Comparison of ENCODE assay signal across 6 cellular contexts in genomic region chr7:38947541-38947940, GRCh38. TPM values are rescaled to one million over a fixed set of nuclear protein-coding genes. Genes with fewer than 3 reads are reported as not detected.
"Had no signal": no experiment of that assay in that cellular context is flagged by ENCODE, and none has a peak within 500 bp of the region (broad histone marks: within the 10 kb centered on the region; RNA-seq: fewer than 3 reads in every experiment).

No MANE protein-coding gene starts in this region.

RNA-seq across cellular contexts. Expression of gene POU6F2, which starts 30.2 kb away (rescaled TPM):
- total RNA-seq: activated naive CD4-positive, alpha-beta T cell treated with anti-CD3 and anti-CD28 coated beads for 36 hours; activated naive CD8-positive, alpha-beta T cell treated with anti-CD3 and anti-CD28 coated beads for 36 hours; activated T-cell treated with anti-CD3 and anti-CD28 coated beads, Interleukin-2, amount 50 U/mL, for 4 hours; activated T-helper 1 cell treated with anti-CD3 and anti-CD28 coated beads, Interleukin-12 subunit alpha, Interleukin-12 subunit beta, Interleukin-2, Interleukin-4 antibody, amounts not matched to agents 30 ng/mL and 10 ng/mL and 1 ng/mL, durations not matched to agents 14 hours and 24 hours and 36 hours; ascending aorta; bronchial epithelial cell had no signal
